ENCODE assay signal across 11 cellular contexts in genomic region chr1:172167801-172168596, GRCh38.
DNase-seq lines count a peak whose midpoint lies in the region; ATAC-seq lines count a peak whose summit lies in the region.
"Had no signal": no experiment of that assay in that cellular context is flagged by ENCODE, and none has a peak within 500 bp of the region (broad histone marks: within the 10 kb centered on the region; RNA-seq: fewer than 3 reads in every experiment).

No MANE protein-coding gene starts in this region.

- DNase-seq in NCI-H1092 treated with DMSO at 0.1 percent for 48 hours (lab: John Stamatoyannopoulos, UW) (peak; percentile 6), NCI-H1092 (lab: John Stamatoyannopoulos, UW) (no peak), SK-N-MC (ENCODE audit: low read depth, low spot score) (no peak), head of caudate nucleus (peak in 26 of 42 donors; percentile 12 to 75 (median 36)), substantia nigra (lab: John Stamatoyannopoulos, UW) (peak in 11 of 49 donors; percentile 4 to 59 (median 13))
- DNase-seq in activated naive CD8-positive, alpha-beta T cell treated with anti-CD3 and anti-CD28 coated beads, Interleukin-2, amount 50 U/mL, for 24 hours = no peak
- DNase-seq: stimulated activated CD8-positive, alpha-beta memory T cell treated with anti-CD3 and anti-CD28 coated beads, Interleukin-4, amount 100 ng/mL, for 48 hours; T-cell had no signal

- H3K9ac ChIP-seq in SK-N-MC (ENCODE audit: insufficient read length) = peak overlapping the region; percentile 26

- peak overlapping the region; percentile 84 for H3K27ac ChIP-seq in SK-N-MC
- H3K27ac ChIP-seq in substantia nigra (ENCODE audit: low read depth, low read length, poor library complexity, severe bottlenecking) = peak overlapping the region; percentile 61
- H3K27ac ChIP-seq: foreskin keratinocyte had no signal

- no peaks in the 10 kb centered on the region for H3K9me3 ChIP-seq in SK-N-MC (ENCODE audit: low read depth, low read length)

- no peaks in the 10 kb centered on the region for H3K9me3 Mint-ChIP-seq in activated naive CD8-positive, alpha-beta T cell treated with anti-CD3 and anti-CD28 coated beads, Interleukin-2, amount 50 U/mL, for 24 hours
- H3K9me3 Mint-ChIP-seq: T-cell had no signal

- ATAC-seq in HG02981 (IDR thresholded peaks at IDR 0.05; ENCODE audit: unreplicated experiment) (no peak), HG02840 (IDR thresholded peaks at IDR 0.05; ENCODE audit: low FRiP score, unreplicated experiment) (no peak)
- no peak for ATAC-seq in activated naive CD8-positive, alpha-beta T cell treated with anti-CD3 and anti-CD28 coated beads, Interleukin-2, amount 50 U/mL, for 24 hours
- ATAC-seq: foreskin keratinocyte, T-cell had no signal

- no peaks in the 10 kb centered on the region for H3K36me3 Mint-ChIP-seq in activated naive CD8-positive, alpha-beta T cell treated with anti-CD3 and anti-CD28 coated beads, Interleukin-2, amount 50 U/mL, for 24 hours (ENCODE audit: low read depth)

- H3K36me3 ChIP-seq in SK-N-MC (ENCODE audit: insufficient read depth, low read length) = no peaks in the 10 kb centered on the region

- no peak overlapping the region for H3K4me3 Mint-ChIP-seq in activated naive CD8-positive, alpha-beta T cell treated with anti-CD3 and anti-CD28 coated beads, Interleukin-2, amount 50 U/mL, for 24 hours
- H3K4me3 Mint-ChIP-seq: T-cell had no signal

- H3K27me3 Mint-ChIP-seq in activated naive CD8-positive, alpha-beta T cell treated with anti-CD3 and anti-CD28 coated beads, Interleukin-2, amount 50 U/mL, for 24 hours = peaks cover 1% of the 10 kb centered on the region

- H3K4me1 Mint-ChIP-seq in activated naive CD8-positive, alpha-beta T cell treated with anti-CD3 and anti-CD28 coated beads, Interleukin-2, amount 50 U/mL, for 24 hours = no peaks in the 10 kb centered on the region

- peak overlapping the region; percentile 55 for H3K4me3 ChIP-seq in SK-N-MC

- no peak overlapping the region for H3K27ac Mint-ChIP-seq in activated naive CD8-positive, alpha-beta T cell treated with anti-CD3 and anti-CD28 coated beads, Interleukin-2, amount 50 U/mL, for 24 hours
- H3K27ac Mint-ChIP-seq: T-cell had no signal

- intact Hi-C loops in head of caudate nucleus (cut with DNase I) = no loop called here

Comparison
In these comparisons a context has a peak if more than half of its experiments do, and no peak if none do; other contexts are left out.
1. DNase-seq: peak in NCI-H1092 treated with DMSO at 0.1 percent for 48 hours (single experiment) and head of caudate nucleus (26 of 42); none in NCI-H1092 (single experiment), SK-N-MC (single experiment) and activated naive CD8-positive, alpha-beta T cell treated with anti-CD3 and anti-CD28 coated beads, Interleukin-2, amount 50 U/mL, for 24 hours (single experiment).